Comparison of ENCODE assay signal across 11 cellular contexts in genomic region chr15:30191639-30192038, GRCh38. TPM values are rescaled to one million over a fixed set of nuclear protein-coding genes. Genes with fewer than 3 reads are reported as not detected.
DNase-seq lines count a peak whose midpoint lies in the region; ATAC-seq, FAIRE-seq and TF ChIP-seq lines count a peak whose summit lies in the region.
"Not testable (repeated sequence)": the region's sequence is repeated elsewhere in the genome, so short reads cannot be mapped to it uniquely, and the experiment has no call there.
"Had no signal": no experiment of that assay in that cellular context is flagged by ENCODE, and none has a peak within 500 bp of the region (broad histone marks: within the 10 kb centered on the region; RNA-seq: fewer than 3 reads in every experiment).

No MANE protein-coding gene starts in this region.

- peak overlapping the region; percentile 73; the same call in 1 of the 2 replicates for H3K4me2 ChIP-seq in GM23338
- not testable (repeated sequence) for H3K4me2 ChIP-seq in HepG2 (ENCODE audit: low read depth, low read length)

- H3K4me3 Mint-ChIP-seq in GM23338, result peak overlapping the region; percentile 61; the same call in 2 of the 3 replicates
- not testable (repeated sequence) for H3K4me3 Mint-ChIP-seq in activated CD8-positive, alpha-beta memory T cell treated with anti-CD3 and anti-CD28 coated beads, Interleukin-2, amount 10 ng/mL, durations not matched to agents 7 days and 5 days
- peak overlapping the region; percentile 47 for H3K4me3 Mint-ChIP-seq in activated naive CD4-positive, alpha-beta T cell treated with anti-CD3 and anti-CD28 coated beads, Interleukin-2, amount 50 U/mL, for 24 hours
- H3K4me3 Mint-ChIP-seq in effector memory CD8-positive, alpha-beta T cell, result peak overlapping the region; percentile 52 to 59
- peak overlapping the region in 2 of 3 experiments; percentile 48 to 72 for H3K4me3 Mint-ChIP-seq in nephron
- peak overlapping the region; percentile 32 for H3K4me3 Mint-ChIP-seq in stimulated activated effector memory CD8-positive, alpha-beta T cell treated with anti-CD3 and anti-CD28 coated beads, Interleukin-12 subunit alpha, Interleukin-12 subunit beta, amount 100 ng/mL, for 72 hours

- H3K4me3 ChIP-seq in GM23338 (peak overlapping the region; percentile 49), WERI-Rb-1 (ENCODE audit: low read depth, low read length) (peak overlapping the region; percentile 39)
- H3K4me3 ChIP-seq in HepG2 (replicated peaks in 1 of 3; ENCODE audit: insufficient read depth in 1 of 3, low read depth in 2 of 3, low read length in 3 of 3), result not testable (repeated sequence)

- H4K20me1 ChIP-seq in GM23338 (replicated peaks; ENCODE audit: insufficient read depth); HepG2 (ENCODE audit: insufficient read depth, low read length): not testable (repeated sequence)

- H3K79me2 ChIP-seq in GM23338 (replicated peaks; ENCODE audit: insufficient read depth); HepG2 (ENCODE audit: insufficient read depth, low read length): not testable (repeated sequence)

- not testable (repeated sequence) for H3K36me3 Mint-ChIP-seq in GM23338 (ENCODE audit: low read depth); activated CD8-positive, alpha-beta memory T cell treated with anti-CD3 and anti-CD28 coated beads, Interleukin-2, amount 10 ng/mL, durations not matched to agents 7 days and 5 days; activated naive CD4-positive, alpha-beta T cell treated with anti-CD3 and anti-CD28 coated beads, Interleukin-2, amount 50 U/mL, for 24 hours; effector memory CD8-positive, alpha-beta T cell (ENCODE audit: insufficient read depth); nephron (ENCODE audit: low read depth); stimulated activated effector memory CD8-positive, alpha-beta T cell treated with anti-CD3 and anti-CD28 coated beads, Interleukin-12 subunit alpha, Interleukin-12 subunit beta, amount 100 ng/mL, for 72 hours

- not testable (repeated sequence) for TF ChIP-seq RAD21 in HepG2 (CRISPR knock-in tag; IDR thresholded peaks at IDR 0.05)

- H3K4me1 Mint-ChIP-seq in GM23338; activated CD8-positive, alpha-beta memory T cell treated with anti-CD3 and anti-CD28 coated beads, Interleukin-2, amount 10 ng/mL, durations not matched to agents 7 days and 5 days; activated naive CD4-positive, alpha-beta T cell treated with anti-CD3 and anti-CD28 coated beads, Interleukin-2, amount 50 U/mL, for 24 hours; effector memory CD8-positive, alpha-beta T cell (ENCODE audit: low read depth in 2 of 2); nephron; stimulated activated effector memory CD8-positive, alpha-beta T cell treated with anti-CD3 and anti-CD28 coated beads, Interleukin-12 subunit alpha, Interleukin-12 subunit beta, amount 100 ng/mL, for 72 hours: not testable (repeated sequence)

- not testable (repeated sequence) for TF ChIP-seq CTCF in GM23338 (conservative IDR thresholded peaks at IDR 0.05; ENCODE audit: low read depth in 2 of 2); WERI-Rb-1 (IDR thresholded peaks at IDR 0.05; ENCODE audit: low read depth, low read length); HepG2 (CRISPR knock-in tag; IDR thresholded peaks at IDR 0.05); nephron (IDR thresholded peaks at IDR 0.05; ENCODE audit: unreplicated experiment in 3 of 3)

- not testable (repeated sequence) for DNase-seq in GM23338 (ENCODE audit: low spot score); WERI-Rb-1; activated CD8-positive, alpha-beta memory T cell treated with anti-CD3 and anti-CD28 coated beads, Interleukin-2, amount 10 ng/mL, durations not matched to agents 7 days and 5 days; effector memory CD8-positive, alpha-beta T cell; HepG2 (ENCODE audit: low spot score); stimulated activated effector memory CD8-positive, alpha-beta T cell treated with anti-CD3 and anti-CD28 coated beads, Interleukin-12 subunit alpha, Interleukin-12 subunit beta, amount 100 ng/mL, for 72 hours (ENCODE audit: low spot score in 2 of 2)

- H3K27me3 Mint-ChIP-seq in GM23338 (ENCODE audit: insufficient read depth, low read depth, poor library complexity); activated CD8-positive, alpha-beta memory T cell treated with anti-CD3 and anti-CD28 coated beads, Interleukin-2, amount 10 ng/mL, durations not matched to agents 7 days and 5 days; activated naive CD4-positive, alpha-beta T cell treated with anti-CD3 and anti-CD28 coated beads, Interleukin-2, amount 50 U/mL, for 24 hours; effector memory CD8-positive, alpha-beta T cell; nephron (ENCODE audit: low read depth): not testable (repeated sequence)

- not testable (repeated sequence) for H3K9me2 ChIP-seq in GM23338 (ENCODE audit: insufficient read depth)

- H3K9me3 ChIP-seq in WERI-Rb-1 (ENCODE audit: severe bottlenecking); HepG2 (ENCODE audit: low read length): not testable (repeated sequence)

- H3K36me3 ChIP-seq in GM23338 (ENCODE audit: insufficient read depth); WERI-Rb-1; HepG2 (replicated peaks in 1 of 2; ENCODE audit: control insufficient read depth in 1 of 2, insufficient read depth in 2 of 2, low read length in 2 of 2): not testable (repeated sequence)

- ATAC-seq in GM23338 (peak; percentile 1; the same call in 1 of the 3 replicates), HepG2 (0 out of 3 replicates have a peak, but pooled peaks have one; percentile 1)
- ATAC-seq in activated CD8-positive, alpha-beta memory T cell treated with anti-CD3 and anti-CD28 coated beads, Interleukin-2, amount 10 ng/mL, durations not matched to agents 7 days and 5 days, result peak; percentile 17
- peak; percentile 5 for ATAC-seq in effector memory CD8-positive, alpha-beta T cell (replicated peaks)
- ATAC-seq in stimulated activated effector memory CD8-positive, alpha-beta T cell treated with anti-CD3 and anti-CD28 coated beads, Interleukin-12 subunit alpha, Interleukin-12 subunit beta, amount 100 ng/mL, for 72 hours, result peak; percentile 3

- not testable (repeated sequence) for TF ChIP-seq EP300 in HepG2 (IDR thresholded peaks at IDR 0.05; ENCODE audit: low read depth in 2 of 2, low read length in 2 of 2); HepG2 (CRISPR knock-in tag; IDR thresholded peaks at IDR 0.05; ENCODE audit: borderline replicate concordance)

- H3F3A ChIP-seq in GM23338 (replicated peaks; ENCODE audit: low read depth), result not testable (repeated sequence)

- WGBS in HepG2 (ENCODE audit: low lambda C conversion rate), result no CpG with 5 or more reads among the region's 37 CpGs

- in situ Hi-C loops in HepG2 (cut with HindIII; ENCODE audit: extremely low pct_ligation_motif_present, low pct_unique_long_range_greater_than_20kb), result not testable (repeated sequence)

- TF ChIP-seq POLR2A in HepG2 (IDR thresholded peaks at IDR 0.05; ENCODE audit: insufficient read depth in 1 of 2, low read depth in 2 of 2, low read length in 2 of 2), result not testable (repeated sequence)

- H3K9me3 Mint-ChIP-seq in GM23338; activated CD8-positive, alpha-beta memory T cell treated with anti-CD3 and anti-CD28 coated beads, Interleukin-2, amount 10 ng/mL, durations not matched to agents 7 days and 5 days (ENCODE audit: low read depth); activated naive CD4-positive, alpha-beta T cell treated with anti-CD3 and anti-CD28 coated beads, Interleukin-2, amount 50 U/mL, for 24 hours; effector memory CD8-positive, alpha-beta T cell; nephron; stimulated activated effector memory CD8-positive, alpha-beta T cell treated with anti-CD3 and anti-CD28 coated beads, Interleukin-12 subunit alpha, Interleukin-12 subunit beta, amount 100 ng/mL, for 72 hours: not testable (repeated sequence)

- not testable (repeated sequence) for BruUV-seq in HepG2 (replicated peaks; lab: Mats Ljungman, UMichigan)

- not testable (repeated sequence) for H2AFZ ChIP-seq in GM23338; HepG2 (ENCODE audit: low read length)

- POLR2A ChIA-PET in HepG2 (lab: Yijun Ruan, JAX), result not testable (repeated sequence)

- H3K27me3 ChIP-seq in GM23338 (ENCODE audit: insufficient read depth), result peaks cover 32% of the 10 kb centered on the region
- not testable (repeated sequence) for H3K27me3 ChIP-seq in WERI-Rb-1 (ENCODE audit: insufficient read depth, low read depth, severe bottlenecking); HepG2 (ENCODE audit: control insufficient read depth in 1 of 2, insufficient read depth in 2 of 2, low read length in 2 of 2)

- FAIRE-seq in HepG2 (lab: Jason Lieb, UNC), result not testable (repeated sequence)

- not testable (repeated sequence) for H3K9ac ChIP-seq in HepG2 (ENCODE audit: insufficient read depth, low read depth, low read length)

- CTCF ChIA-PET in activated CD8-positive, alpha-beta memory T cell treated with anti-CD3 and anti-CD28 coated beads, Interleukin-2, amount 10 ng/mL, durations not matched to agents 7 days and 5 days (lab: Charles Lee); HepG2 (lab: Yijun Ruan, JAX; ENCODE audit: low intra/inter-chr PET ratio, low total read pairs): not testable (repeated sequence)

- H3K4me1 ChIP-seq in GM23338 (ENCODE audit: insufficient read depth); HepG2 (ENCODE audit: insufficient read depth, low read length): not testable (repeated sequence)

- H3K27ac Mint-ChIP-seq in GM23338; activated CD8-positive, alpha-beta memory T cell treated with anti-CD3 and anti-CD28 coated beads, Interleukin-2, amount 10 ng/mL, durations not matched to agents 7 days and 5 days; activated naive CD4-positive, alpha-beta T cell treated with anti-CD3 and anti-CD28 coated beads, Interleukin-2, amount 50 U/mL, for 24 hours; effector memory CD8-positive, alpha-beta T cell; nephron; stimulated activated effector memory CD8-positive, alpha-beta T cell treated with anti-CD3 and anti-CD28 coated beads, Interleukin-12 subunit alpha, Interleukin-12 subunit beta, amount 100 ng/mL, for 72 hours: not testable (repeated sequence)

- intact Hi-C loops in HepG2 (cut with micrococcal nuclease; ENCODE audit: unreplicated experiment), result not testable (repeated sequence)

- not testable (repeated sequence) for H3K27ac ChIP-seq in GM23338 (ENCODE audit: low read depth); WERI-Rb-1; HepG2 (ENCODE audit: extremely low read length, insufficient read depth, low read length)

RNA-seq across cellular contexts. Expression of gene GOLGA8T, which starts 56.8 kb away (rescaled TPM):
- total RNA-seq in GM23338 (2014; rRNA removed; shearing (Covaris generic)), result 0.42 and 0.54 TPM in 2 replicates
- polyA plus RNA-seq in GM23338 (2016; fragmentation: Nextera tagmentation; extraction: Ambion mirVana) (not detected in 2 replicates), HepG2 (2011; rRNA removed) (0.07 TPM in 1 of 2 replicates, not detected in the other)
- total RNA-seq in activated CD8-positive, alpha-beta memory T cell treated with anti-CD3 and anti-CD28 coated beads, Interleukin-2, amount 10 ng/mL, durations not matched to agents 7 days and 5 days, result under 1 TPM; 0.47 to 0.77 TPM
- not detected in 2 replicates for total RNA-seq in HepG2 (2016; rRNA removed; fragmentation: Illumina TruSeq; extraction: Trizol)
- total RNA-seq in HepG2 (2016; cell fraction: cytosol; rRNA removed; fragmentation: Illumina TruSeq; extraction: Trizol; ENCODE audit: low read depth), result not detected in 2 replicates
- not detected in 2 replicates for total RNA-seq in HepG2 (2016; cell fraction: insoluble cytoplasmic fraction; rRNA removed; fragmentation: Illumina TruSeq; extraction: Trizol)
- not detected in 2 replicates for total RNA-seq in HepG2 (2016; cell fraction: membrane; rRNA removed; fragmentation: Illumina TruSeq; extraction: Trizol)
- not detected in 2 replicates for total RNA-seq in HepG2 (2016; cell fraction: nucleus; rRNA removed; fragmentation: Illumina TruSeq; extraction: Trizol)
- 0.05 TPM in 1 of 2 replicates, not detected in the other for polyA plus RNA-seq in HepG2 (2011; cell fraction: cytosol; rRNA removed)
- not detected in 2 replicates for polyA plus RNA-seq in HepG2 (2011; cell fraction: nucleus; rRNA removed)
- polyA plus RNA-seq in HepG2 (2012), result 0.16 TPM in 1 of 2 replicates, not detected in the other
- polyA plus RNA-seq in HepG2 (2016; cell fraction: cytosol; fragmentation: Illumina TruSeq; extraction: Trizol; ENCODE audit: low read depth), result not detected in 2 replicates
- not detected in 2 replicates for polyA plus RNA-seq in HepG2 (2016; cell fraction: insoluble cytoplasmic fraction; fragmentation: Illumina TruSeq; extraction: Trizol; ENCODE audit: low read depth)
- polyA plus RNA-seq in HepG2 (2016; cell fraction: membrane; fragmentation: Illumina TruSeq; extraction: Trizol; ENCODE audit: low read depth), result not detected in 2 replicates
- polyA plus RNA-seq in HepG2 (2016; cell fraction: nucleus; fragmentation: Illumina TruSeq; extraction: Trizol; ENCODE audit: insufficient read depth, low read depth), result not detected in 2 replicates
- polyA minus RNA-seq in HepG2 (2011; rRNA and poly(A)+ RNA removed; ENCODE audit: low replicate concordance), result 0.07 TPM in 1 of 2 replicates, not detected in the other
- not detected in 2 replicates for polyA minus RNA-seq in HepG2 (2011; cell fraction: cytosol; rRNA and poly(A)+ RNA removed)
- 0.50 TPM in 1 of 2 replicates, not detected in the other for polyA minus RNA-seq in HepG2 (2011; cell fraction: nucleus; rRNA and poly(A)+ RNA removed)
- total RNA-seq: A673, OCI-LY7 had no signal
- polyA plus RNA-seq: IgD-negative memory B cell had no signal
